ENCODE assay signal across 24 cellular contexts in the genomic region with DNA sequence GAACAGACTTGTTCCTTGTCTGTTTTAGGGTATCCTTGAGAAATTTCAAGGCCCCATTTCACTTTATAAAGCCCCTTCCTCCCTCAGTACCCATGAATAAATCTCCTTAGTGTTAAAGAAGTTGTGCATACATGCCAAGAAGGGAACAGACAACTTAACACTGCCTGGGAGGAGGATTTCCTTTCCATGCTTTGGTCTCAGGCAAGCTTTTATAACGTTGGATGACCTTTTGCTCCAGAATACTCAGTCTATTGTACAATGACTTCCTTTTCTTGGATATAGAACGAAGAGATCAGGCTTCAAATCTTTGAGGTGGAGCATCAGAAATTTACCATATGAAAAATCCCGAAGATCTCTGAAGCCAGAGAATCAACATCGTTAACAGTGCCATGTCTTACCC.
"Had no signal": no experiment of that assay in that cellular context is flagged by ENCODE, and none has a peak within 500 bp of the region (broad histone marks: within the 10 kb centered on the region; RNA-seq: fewer than 3 reads in every experiment).

No MANE protein-coding gene starts in this region.

- H3K4me3 ChIP-seq: ovary, prostate gland, right lobe of liver, sigmoid colon, stomach, thoracic aorta, thyroid gland, tibial nerve, upper lobe of left lung, vagina had no signal

- H3K27ac ChIP-seq: ovary, parathyroid adenoma, prostate gland, right lobe of liver, sigmoid colon, stomach, thoracic aorta, thyroid gland, tibial nerve, upper lobe of left lung, vagina had no signal

- H3K9me3 ChIP-seq: ovary, right lobe of liver, sigmoid colon, stomach, thoracic aorta, thyroid gland, tibial nerve, upper lobe of left lung, vagina had no signal

- DNase-seq: naive thymus-derived CD8-positive, alpha-beta T cell; nephron progenitor cell; occipital lobe; ovary; right cardiac atrium; right lobe of liver; sigmoid colon; small intestine; stimulated activated CD4-positive, alpha-beta T cell treated with anti-CD3 and anti-CD28 coated beads, Interleukin-15, amount 100 ng/mL, for 24 hours; stimulated activated CD4-positive, alpha-beta T cell treated with anti-CD3 and anti-CD28 coated beads, Interleukin-2, amount 100 ng/mL, for 24 hours; stimulated activated CD4-positive, alpha-beta T cell treated with anti-CD3 and anti-CD28 coated beads, Interleukin-2, amount 100 ng/mL, for 48 hours; stimulated activated CD4-positive, alpha-beta T cell treated with anti-CD3 and anti-CD28 coated beads, Interleukin-4, amount 100 ng/mL, for 24 hours; stimulated activated naive B cell treated with anti-CD40 and anti-IgM and Interleukin-4, amounts not matched to agents 10 μg/mL and 1 μg/mL and 100 μg/mL, for 72 hours; stimulated activated naive CD4-positive, alpha-beta T cell treated with Interleukin-2 at 50 U/mL for 16 hours; stomach; thyroid gland; trophoblast cell; upper lobe of left lung had no signal

- FAIRE-seq: small intestine, urothelium cell line had no signal

- H3K36me3 ChIP-seq: ovary, prostate gland, right lobe of liver, sigmoid colon, stomach, thoracic aorta, thyroid gland, tibial nerve, upper lobe of left lung, vagina had no signal

- H3K27me3 ChIP-seq: ovary, right lobe of liver, sigmoid colon, stomach, thyroid gland, tibial nerve, upper lobe of left lung, vagina had no signal

- H3K4me1 ChIP-seq: parathyroid adenoma, prostate gland, right lobe of liver, sigmoid colon, stomach, thyroid gland, tibial nerve, upper lobe of left lung, vagina had no signal
